Comparison of ENCODE assay signal across 1 cellular context in genomic region chr16:65833171-65833871, GRCh38.
TF ChIP-seq lines count a peak whose summit lies in the region.

No MANE protein-coding gene starts in this region.

TF ChIP-seq in K562, 482 proteins besides CTCF, POLR2A, EP300 and RAD21:
- TF ChIP-seq CBFA2T3 (IDR thresholded peaks at IDR 0.05) (peak; percentile 36), FOSL1 (tag; conservative IDR thresholded peaks at IDR 0.05) (peak; percentile 51; the same call in 1 of the 2 replicates), JUND (IDR thresholded peaks at IDR 0.05; ENCODE audit: borderline replicate concordance, low read depth, low read length) (peak; percentile 17; the same call in 1 of the 2 replicates), JUND (tag; IDR thresholded peaks at IDR 0.05; ENCODE audit: borderline replicate concordance, low read depth, low read length) (no peak), FOXJ2 (tag; IDR thresholded peaks at IDR 0.05) (0 out of 2 replicates have a peak, but pooled peaks have one; percentile 16), TAL1 (IDR thresholded peaks at IDR 0.05) (peak; percentile 40), CTBP1 (IDR thresholded peaks at IDR 0.05; ENCODE audit: borderline replicate concordance) (0 out of 2 replicates have a peak, but pooled peaks have one; percentile 16), C11orf30 (IDR thresholded peaks at IDR 0.05; ENCODE audit: low read depth) (peak; percentile 38; the same call in 1 of the 2 replicates), ARID1B (IDR thresholded peaks at IDR 0.05) (peak; percentile 69), ZNF121 (CRISPR knock-in tag; conservative IDR thresholded peaks at IDR 0.05) (no peak), NUFIP1 (IDR thresholded peaks at IDR 0.05; ENCODE audit: partially characterized antibody) (no peak)
